In the genomic region with DNA sequence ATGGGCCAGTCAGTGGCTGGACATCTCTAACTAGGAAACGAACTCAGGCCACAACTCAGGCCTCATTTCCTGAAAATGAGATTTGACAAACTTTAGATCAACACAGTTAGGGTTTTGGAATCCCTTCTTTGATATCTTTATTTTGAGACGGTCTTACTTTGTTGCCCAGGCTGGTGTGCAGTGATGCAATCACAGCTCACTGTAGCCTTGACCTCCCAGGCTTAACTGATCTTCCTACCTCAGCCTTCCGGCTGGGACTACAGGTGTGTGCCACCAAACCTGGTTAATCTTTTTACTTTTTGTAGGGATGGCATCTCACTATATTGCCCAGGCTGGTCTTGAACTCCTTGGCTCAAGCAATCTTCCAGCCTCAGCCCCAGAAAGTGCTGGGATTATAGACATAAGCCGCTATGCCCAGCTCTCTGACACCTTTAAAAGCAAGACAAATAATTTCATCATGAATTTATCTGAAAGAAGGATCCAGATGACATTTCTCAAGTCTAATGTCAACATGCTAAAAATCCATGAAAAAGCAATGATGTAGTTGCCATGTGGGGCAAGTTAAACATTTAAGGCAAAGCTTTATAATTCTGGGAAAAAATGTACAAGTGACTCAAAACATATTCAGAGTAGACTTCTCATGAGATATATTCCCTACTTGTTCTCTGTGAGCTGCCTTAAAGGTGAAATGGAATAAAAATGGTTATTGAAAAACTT, we compare ENCODE assay signal across 1 cellular context.
TF ChIP-seq lines count a peak whose summit lies in the region.

No MANE protein-coding gene starts in this region.

TF ChIP-seq in HepG2, 621 proteins besides CTCF, POLR2A, EP300 and RAD21 (continued from another document):
- TF ChIP-seq, protein P1, sequence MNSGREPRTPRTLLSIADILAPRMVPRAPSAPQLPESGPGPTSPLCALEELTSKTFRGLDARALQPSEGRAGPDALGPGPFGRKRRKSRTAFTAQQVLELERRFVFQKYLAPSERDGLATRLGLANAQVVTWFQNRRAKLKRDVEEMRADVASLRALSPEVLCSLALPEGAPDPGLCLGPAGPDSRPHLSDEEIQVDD (CRISPR knock-in tag; IDR thresholded peaks at IDR 0.05; ENCODE audit: borderline replicate concordance): no peak
- TF ChIP-seq MAFK (conservative IDR thresholded peaks at IDR 0.05 in 1 of 2, IDR thresholded peaks at IDR 0.05 in 1 of 2; ENCODE audit: low read length in 2 of 2): no peak
- peak; percentile 64 for TF ChIP-seq NR2F6 (IDR thresholded peaks at IDR 0.05)
- TF ChIP-seq NR2F6 (CRISPR knock-in tag; IDR thresholded peaks at IDR 0.05): peak; percentile 70; the same call in 1 of the 2 replicates
- no peak for TF ChIP-seq SAFB2 (CRISPR knock-in tag; IDR thresholded peaks at IDR 0.05; ENCODE audit: borderline replicate concordance, low read depth)
- TF ChIP-seq, protein P2, sequence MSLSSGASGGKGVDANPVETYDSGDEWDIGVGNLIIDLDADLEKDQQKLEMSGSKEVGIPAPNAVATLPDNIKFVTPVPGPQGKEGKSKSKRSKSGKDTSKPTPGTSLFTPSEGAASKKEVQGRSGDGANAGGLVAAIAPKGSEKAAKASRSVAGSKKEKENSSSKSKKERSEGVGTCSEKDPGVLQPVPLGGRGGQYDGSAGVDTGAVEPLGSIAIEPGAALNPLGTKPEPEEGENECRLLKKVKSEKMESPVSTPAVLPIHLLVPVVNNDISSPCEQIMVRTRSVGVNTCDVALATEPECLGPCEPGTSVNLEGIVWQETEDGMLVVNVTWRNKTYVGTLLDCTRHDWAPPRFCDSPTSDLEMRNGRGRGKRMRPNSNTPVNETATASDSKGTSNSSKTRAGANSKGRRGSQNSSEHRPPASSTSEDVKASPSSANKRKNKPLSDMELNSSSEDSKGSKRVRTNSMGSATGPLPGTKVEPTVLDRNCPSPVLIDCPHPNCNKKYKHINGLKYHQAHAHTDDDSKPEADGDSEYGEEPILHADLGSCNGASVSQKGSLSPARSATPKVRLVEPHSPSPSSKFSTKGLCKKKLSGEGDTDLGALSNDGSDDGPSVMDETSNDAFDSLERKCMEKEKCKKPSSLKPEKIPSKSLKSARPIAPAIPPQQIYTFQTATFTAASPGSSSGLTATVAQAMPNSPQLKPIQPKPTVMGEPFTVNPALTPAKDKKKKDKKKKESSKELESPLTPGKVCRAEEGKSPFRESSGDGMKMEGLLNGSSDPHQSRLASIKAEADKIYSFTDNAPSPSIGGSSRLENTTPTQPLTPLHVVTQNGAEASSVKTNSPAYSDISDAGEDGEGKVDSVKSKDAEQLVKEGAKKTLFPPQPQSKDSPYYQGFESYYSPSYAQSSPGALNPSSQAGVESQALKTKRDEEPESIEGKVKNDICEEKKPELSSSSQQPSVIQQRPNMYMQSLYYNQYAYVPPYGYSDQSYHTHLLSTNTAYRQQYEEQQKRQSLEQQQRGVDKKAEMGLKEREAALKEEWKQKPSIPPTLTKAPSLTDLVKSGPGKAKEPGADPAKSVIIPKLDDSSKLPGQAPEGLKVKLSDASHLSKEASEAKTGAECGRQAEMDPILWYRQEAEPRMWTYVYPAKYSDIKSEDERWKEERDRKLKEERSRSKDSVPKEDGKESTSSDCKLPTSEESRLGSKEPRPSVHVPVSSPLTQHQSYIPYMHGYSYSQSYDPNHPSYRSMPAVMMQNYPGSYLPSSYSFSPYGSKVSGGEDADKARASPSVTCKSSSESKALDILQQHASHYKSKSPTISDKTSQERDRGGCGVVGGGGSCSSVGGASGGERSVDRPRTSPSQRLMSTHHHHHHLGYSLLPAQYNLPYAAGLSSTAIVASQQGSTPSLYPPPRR (CRISPR knock-in tag; IDR thresholded peaks at IDR 0.05; ENCODE audit: borderline replicate concordance): no peak
- TF ChIP-seq, protein P3, sequence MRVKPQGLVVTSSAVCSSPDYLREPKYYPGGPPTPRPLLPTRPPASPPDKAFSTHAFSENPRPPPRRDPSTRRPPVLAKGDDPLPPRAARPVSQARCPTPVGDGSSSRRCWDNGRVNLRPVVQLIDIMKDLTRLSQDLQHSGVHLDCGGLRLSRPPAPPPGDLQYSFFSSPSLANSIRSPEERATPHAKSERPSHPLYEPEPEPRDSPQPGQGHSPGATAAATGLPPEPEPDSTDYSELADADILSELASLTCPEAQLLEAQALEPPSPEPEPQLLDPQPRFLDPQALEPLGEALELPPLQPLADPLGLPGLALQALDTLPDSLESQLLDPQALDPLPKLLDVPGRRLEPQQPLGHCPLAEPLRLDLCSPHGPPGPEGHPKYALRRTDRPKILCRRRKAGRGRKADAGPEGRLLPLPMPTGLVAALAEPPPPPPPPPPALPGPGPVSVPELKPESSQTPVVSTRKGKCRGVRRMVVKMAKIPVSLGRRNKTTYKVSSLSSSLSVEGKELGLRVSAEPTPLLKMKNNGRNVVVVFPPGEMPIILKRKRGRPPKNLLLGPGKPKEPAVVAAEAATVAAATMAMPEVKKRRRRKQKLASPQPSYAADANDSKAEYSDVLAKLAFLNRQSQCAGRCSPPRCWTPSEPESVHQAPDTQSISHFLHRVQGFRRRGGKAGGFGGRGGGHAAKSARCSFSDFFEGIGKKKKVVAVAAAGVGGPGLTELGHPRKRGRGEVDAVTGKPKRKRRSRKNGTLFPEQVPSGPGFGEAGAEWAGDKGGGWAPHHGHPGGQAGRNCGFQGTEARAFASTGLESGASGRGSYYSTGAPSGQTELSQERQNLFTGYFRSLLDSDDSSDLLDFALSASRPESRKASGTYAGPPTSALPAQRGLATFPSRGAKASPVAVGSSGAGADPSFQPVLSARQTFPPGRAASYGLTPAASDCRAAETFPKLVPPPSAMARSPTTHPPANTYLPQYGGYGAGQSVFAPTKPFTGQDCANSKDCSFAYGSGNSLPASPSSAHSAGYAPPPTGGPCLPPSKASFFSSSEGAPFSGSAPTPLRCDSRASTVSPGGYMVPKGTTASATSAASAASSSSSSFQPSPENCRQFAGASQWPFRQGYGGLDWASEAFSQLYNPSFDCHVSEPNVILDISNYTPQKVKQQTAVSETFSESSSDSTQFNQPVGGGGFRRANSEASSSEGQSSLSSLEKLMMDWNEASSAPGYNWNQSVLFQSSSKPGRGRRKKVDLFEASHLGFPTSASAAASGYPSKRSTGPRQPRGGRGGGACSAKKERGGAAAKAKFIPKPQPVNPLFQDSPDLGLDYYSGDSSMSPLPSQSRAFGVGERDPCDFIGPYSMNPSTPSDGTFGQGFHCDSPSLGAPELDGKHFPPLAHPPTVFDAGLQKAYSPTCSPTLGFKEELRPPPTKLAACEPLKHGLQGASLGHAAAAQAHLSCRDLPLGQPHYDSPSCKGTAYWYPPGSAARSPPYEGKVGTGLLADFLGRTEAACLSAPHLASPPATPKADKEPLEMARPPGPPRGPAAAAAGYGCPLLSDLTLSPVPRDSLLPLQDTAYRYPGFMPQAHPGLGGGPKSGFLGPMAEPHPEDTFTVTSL (CRISPR knock-in tag; IDR thresholded peaks at IDR 0.05; ENCODE audit: borderline replicate concordance): peak; percentile 46; the same call in 1 of the 2 replicates
- 0 out of 2 replicates have a peak, but pooled peaks have one; percentile 38 for TF ChIP-seq SALL1 (CRISPR knock-in tag; IDR thresholded peaks at IDR 0.05)
- TF ChIP-seq, protein P4, sequence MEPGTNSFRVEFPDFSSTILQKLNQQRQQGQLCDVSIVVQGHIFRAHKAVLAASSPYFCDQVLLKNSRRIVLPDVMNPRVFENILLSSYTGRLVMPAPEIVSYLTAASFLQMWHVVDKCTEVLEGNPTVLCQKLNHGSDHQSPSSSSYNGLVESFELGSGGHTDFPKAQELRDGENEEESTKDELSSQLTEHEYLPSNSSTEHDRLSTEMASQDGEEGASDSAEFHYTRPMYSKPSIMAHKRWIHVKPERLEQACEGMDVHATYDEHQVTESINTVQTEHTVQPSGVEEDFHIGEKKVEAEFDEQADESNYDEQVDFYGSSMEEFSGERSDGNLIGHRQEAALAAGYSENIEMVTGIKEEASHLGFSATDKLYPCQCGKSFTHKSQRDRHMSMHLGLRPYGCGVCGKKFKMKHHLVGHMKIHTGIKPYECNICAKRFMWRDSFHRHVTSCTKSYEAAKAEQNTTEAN (CRISPR knock-in tag; conservative IDR thresholded peaks at IDR 0.05): no peak
- TF ChIP-seq HDAC1 (CRISPR knock-in tag; IDR thresholded peaks at IDR 0.05): no peak
- TF ChIP-seq KLF6 (CRISPR knock-in tag; IDR thresholded peaks at IDR 0.05): no peak
- TF ChIP-seq HES4 (CRISPR knock-in tag; IDR thresholded peaks at IDR 0.05; ENCODE audit: borderline replicate concordance): no peak
- TF ChIP-seq NR1H2 (CRISPR knock-in tag; IDR thresholded peaks at IDR 0.05; ENCODE audit: borderline replicate concordance, low read depth): no peak
- no peak for TF ChIP-seq ATF7 (IDR thresholded peaks at IDR 0.05)
- no peak for TF ChIP-seq ATF7 (CRISPR knock-in tag; IDR thresholded peaks at IDR 0.05)
- TF ChIP-seq SMARCE1 (IDR thresholded peaks at IDR 0.05; ENCODE audit: borderline replicate concordance): no peak
- TF ChIP-seq, protein P5, sequence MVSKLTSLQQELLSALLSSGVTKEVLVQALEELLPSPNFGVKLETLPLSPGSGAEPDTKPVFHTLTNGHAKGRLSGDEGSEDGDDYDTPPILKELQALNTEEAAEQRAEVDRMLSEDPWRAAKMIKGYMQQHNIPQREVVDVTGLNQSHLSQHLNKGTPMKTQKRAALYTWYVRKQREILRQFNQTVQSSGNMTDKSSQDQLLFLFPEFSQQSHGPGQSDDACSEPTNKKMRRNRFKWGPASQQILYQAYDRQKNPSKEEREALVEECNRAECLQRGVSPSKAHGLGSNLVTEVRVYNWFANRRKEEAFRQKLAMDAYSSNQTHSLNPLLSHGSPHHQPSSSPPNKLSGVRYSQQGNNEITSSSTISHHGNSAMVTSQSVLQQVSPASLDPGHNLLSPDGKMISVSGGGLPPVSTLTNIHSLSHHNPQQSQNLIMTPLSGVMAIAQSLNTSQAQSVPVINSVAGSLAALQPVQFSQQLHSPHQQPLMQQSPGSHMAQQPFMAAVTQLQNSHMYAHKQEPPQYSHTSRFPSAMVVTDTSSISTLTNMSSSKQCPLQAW (CRISPR knock-in tag; IDR thresholded peaks at IDR 0.05): 0 out of 2 replicates have a peak, but pooled peaks have one; percentile 26
- TF ChIP-seq ZNF3 (CRISPR knock-in tag; IDR thresholded peaks at IDR 0.05): no peak
- TF ChIP-seq ZNF292 (CRISPR knock-in tag; IDR thresholded peaks at IDR 0.05; ENCODE audit: borderline replicate concordance, low read depth): no peak
- no peak for TF ChIP-seq REL (CRISPR knock-in tag; conservative IDR thresholded peaks at IDR 0.05)
- no peak for TF ChIP-seq KAT2B (IDR thresholded peaks at IDR 0.05; ENCODE audit: borderline replicate concordance, low read depth, low read length)
- peak; percentile 81 for TF ChIP-seq CEBPG (CRISPR knock-in tag; IDR thresholded peaks at IDR 0.05)
- no peak for TF ChIP-seq NAIF1 (CRISPR knock-in tag; IDR thresholded peaks at IDR 0.05; ENCODE audit: borderline replicate concordance)
- TF ChIP-seq PRPF4 (IDR thresholded peaks at IDR 0.05; ENCODE audit: low read depth, low read length, poor library complexity, severe bottlenecking): no peak
- no peak for TF ChIP-seq TCF7L2 (IDR thresholded peaks at IDR 0.05; ENCODE audit: low read depth, low read length)
- TF ChIP-seq ZNF781 (CRISPR knock-in tag; IDR thresholded peaks at IDR 0.05; ENCODE audit: borderline replicate concordance, not compliant biosample characterization): no peak
- TF ChIP-seq ZNF709 (CRISPR knock-in tag; IDR thresholded peaks at IDR 0.05): no peak
- no peak for TF ChIP-seq ZNF563 (CRISPR knock-in tag; IDR thresholded peaks at IDR 0.05)
- TF ChIP-seq TARDBP (CRISPR knock-in tag; IDR thresholded peaks at IDR 0.05): no peak
- TF ChIP-seq, protein P6, sequence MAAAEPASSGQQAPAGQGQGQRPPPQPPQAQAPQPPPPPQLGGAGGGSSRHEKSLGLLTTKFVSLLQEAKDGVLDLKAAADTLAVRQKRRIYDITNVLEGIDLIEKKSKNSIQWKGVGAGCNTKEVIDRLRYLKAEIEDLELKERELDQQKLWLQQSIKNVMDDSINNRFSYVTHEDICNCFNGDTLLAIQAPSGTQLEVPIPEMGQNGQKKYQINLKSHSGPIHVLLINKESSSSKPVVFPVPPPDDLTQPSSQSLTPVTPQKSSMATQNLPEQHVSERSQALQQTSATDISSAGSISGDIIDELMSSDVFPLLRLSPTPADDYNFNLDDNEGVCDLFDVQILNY (CRISPR knock-in tag; conservative IDR thresholded peaks at IDR 0.05): no peak
- TF ChIP-seq HNF4A (CRISPR knock-in tag; IDR thresholded peaks at IDR 0.05): peak; percentile 21; the same call in 1 of the 2 replicates
- peak; percentile 76 for TF ChIP-seq CEBPB (IDR thresholded peaks at IDR 0.05; ENCODE audit: borderline replicate concordance, low read depth, low read length)
- no peak for TF ChIP-seq ZNF510 (CRISPR knock-in tag; IDR thresholded peaks at IDR 0.05; ENCODE audit: low read depth)
- no peak for TF ChIP-seq KDM5B (CRISPR knock-in tag; IDR thresholded peaks at IDR 0.05; ENCODE audit: borderline replicate concordance)
